ENCODE assay signal across 14 cellular contexts in the genomic region with DNA sequence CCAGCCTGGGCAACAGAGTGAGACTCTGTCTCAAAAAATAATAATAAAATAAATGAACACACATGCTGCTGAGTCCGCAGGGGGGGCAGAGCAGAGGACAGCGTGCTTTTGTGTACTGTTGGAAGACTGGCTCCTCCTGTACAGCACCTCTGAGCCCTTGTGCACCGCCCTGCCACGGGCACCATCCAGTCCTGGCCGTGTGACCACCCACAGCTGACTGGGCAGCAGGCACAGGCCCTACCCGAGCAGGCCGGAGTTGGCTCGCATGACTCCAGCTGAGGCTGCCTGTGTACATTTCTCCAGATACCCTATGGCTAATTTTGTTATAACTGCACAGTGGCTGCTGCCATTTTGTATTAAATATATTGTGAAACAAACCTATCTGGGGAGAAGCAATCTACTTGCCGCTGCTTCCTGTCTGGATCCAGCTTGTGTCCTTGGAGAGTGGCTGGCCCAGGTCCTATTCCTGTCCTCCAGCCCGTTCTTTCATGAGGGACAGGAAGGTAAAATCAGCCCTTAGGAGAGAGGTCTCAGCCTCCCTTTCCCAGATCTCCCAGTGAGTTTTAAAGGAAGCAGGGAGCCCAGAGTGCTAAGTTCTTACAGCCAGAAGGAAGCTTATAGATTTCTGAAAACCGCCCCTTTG. TPM values are rescaled to one million over a fixed set of nuclear protein-coding genes. Genes with fewer than 3 reads are reported as not detected.
A peak's percentile ranks its signal among the peaks of the same experiment; 100 is the strongest.
DNase-seq lines count a peak whose midpoint lies in the region; ATAC-seq, FAIRE-seq and TF ChIP-seq lines count a peak whose summit lies in the region.
"Had no signal": no experiment of that assay in that cellular context is flagged by ENCODE, and none has a peak within 500 bp of the region (broad histone marks: within the 10 kb centered on the region; RNA-seq: fewer than 3 reads in every experiment).

No MANE protein-coding gene starts in this region.

- peaks cover 2 to 3% of the 10 kb centered on the region in 2 donors for H3K36me3 Mint-ChIP-seq in activated T-cell treated with anti-CD3 and anti-CD28 coated beads, Interleukin-2, amount 50 U/mL, for 72 hours (ENCODE audit: insufficient read depth in 2 of 2)

- TSS peak; percentile 13 for BruUV-seq in endothelial cell of umbilical vein (replicated peaks; lab: Mats Ljungman, UMichigan)

- no peak overlapping the region for H2AFZ ChIP-seq in endothelial cell of umbilical vein (ENCODE audit: low read depth, low read length)

- no peak for ATAC-seq in activated T-cell treated with anti-CD3 and anti-CD28 coated beads, Interleukin-2, amount 50 U/mL, for 72 hours (replicated peaks in 1 of 2)
- ATAC-seq in HG02970 (IDR thresholded peaks at IDR 0.05; ENCODE audit: low FRiP score, unreplicated experiment) (no peak), GM18858 (IDR thresholded peaks at IDR 0.05; ENCODE audit: unreplicated experiment) (no peak)
- ATAC-seq: activated CD8-positive, alpha-beta memory T cell treated with anti-CD3 and anti-CD28 coated beads, Interleukin-2, amount 10 ng/mL, durations not matched to agents 7 days and 5 days had no signal

- no peaks in the 10 kb centered on the region for H3K79me2 ChIP-seq in endothelial cell of umbilical vein (ENCODE audit: control insufficient read depth, insufficient read depth, low read length)

- H3K4me1 ChIP-seq in BE2C (peaks cover 19% of the 10 kb centered on the region), endothelial cell of umbilical vein (ENCODE audit: control insufficient read depth, extremely low read depth, insufficient read depth, low read length) (no peaks in the 10 kb centered on the region)

- intact Hi-C loops in endothelial cell of umbilical vein (cut with micrococcal nuclease): no loop called here

- no peaks in the 10 kb centered on the region for H3K9me3 ChIP-seq in BE2C
- H3K9me3 ChIP-seq in endothelial cell of umbilical vein (replicated peaks; ENCODE audit: control insufficient read depth, insufficient read depth, low read length): no peaks in the 10 kb centered on the region

- POLR2A ChIA-PET in endothelial cell of umbilical vein (lab: Charles Lee): no interaction called here

- no peak overlapping the region for H3K4me3 Mint-ChIP-seq in activated T-cell treated with anti-CD3 and anti-CD28 coated beads, Interleukin-2, amount 50 U/mL, for 72 hours
- H3K4me3 Mint-ChIP-seq: activated B cell treated with CpG ODN at 0.5 μM for 24 hours; activated CD8-positive, alpha-beta memory T cell treated with anti-CD3 and anti-CD28 coated beads, Interleukin-2, amount 10 ng/mL, durations not matched to agents 7 days and 5 days; stimulated activated naive CD8-positive, alpha-beta T cell treated with anti-CD3 and anti-CD28 coated beads, Interleukin-15, Interleukin-2, amounts not matched to agents 100 ng/mL and 50 ng/mL, for 24 hours had no signal

- dilution Hi-C loops in endothelial cell of umbilical vein (cut with MboI; ENCODE audit: extremely low pct_ligation_motif_present, low sequenced_read_pairs): no loop called here

- no peak overlapping the region for H3K27ac Mint-ChIP-seq in activated T-cell treated with anti-CD3 and anti-CD28 coated beads, Interleukin-2, amount 50 U/mL, for 72 hours
- H3K27ac Mint-ChIP-seq: activated B cell treated with CpG ODN at 0.5 μM for 24 hours; activated CD8-positive, alpha-beta memory T cell treated with anti-CD3 and anti-CD28 coated beads, Interleukin-2, amount 10 ng/mL, durations not matched to agents 7 days and 5 days; stimulated activated naive CD8-positive, alpha-beta T cell treated with anti-CD3 and anti-CD28 coated beads, Interleukin-15, Interleukin-2, amounts not matched to agents 100 ng/mL and 50 ng/mL, for 24 hours had no signal

- H3K36me3 ChIP-seq in BE2C: peaks cover 21% of the 10 kb centered on the region
- H3K36me3 ChIP-seq in endothelial cell of umbilical vein (ENCODE audit: control insufficient read depth in 2 of 2, extremely low read depth in 1 of 2, insufficient read depth in 2 of 2, low read length in 2 of 2): peaks cover 4 to 13% of the 10 kb centered on the region in 2 experiments

- no peaks in the 10 kb centered on the region for H3K9me3 Mint-ChIP-seq in activated T-cell treated with anti-CD3 and anti-CD28 coated beads, Interleukin-2, amount 50 U/mL, for 72 hours
- H3K9me3 Mint-ChIP-seq: activated B cell treated with CpG ODN at 0.5 μM for 24 hours; stimulated activated naive CD8-positive, alpha-beta T cell treated with anti-CD3 and anti-CD28 coated beads, Interleukin-15, Interleukin-2, amounts not matched to agents 100 ng/mL and 50 ng/mL, for 24 hours had no signal

- peak; percentile 36 for DNase-seq in BE2C
- peak; percentile 2 for DNase-seq in NCI-H82 treated with DMSO at 0.1 percent for 48 hours (lab: John Stamatoyannopoulos, UW; ENCODE audit: unreplicated experiment)
- no peak for DNase-seq in endothelial cell of umbilical vein (ENCODE audit: low read depth, low spot score)
- DNase-seq in myocyte (ENCODE audit: low read depth): peak; percentile 37
- DNase-seq in activated T-cell treated with anti-CD3 and anti-CD28 coated beads, Interleukin-2, amount 50 U/mL, for 72 hours: no peak
- DNase-seq in DMS79 (lab: John Stamatoyannopoulos, UW): no peak
- DNase-seq: activated B cell treated with CpG ODN at 0.5 μM for 24 hours; activated CD8-positive, alpha-beta memory T cell treated with anti-CD3 and anti-CD28 coated beads, Interleukin-2, amount 10 ng/mL, durations not matched to agents 7 days and 5 days; glutamatergic neuron; stimulated activated CD4-positive, alpha-beta T cell treated with anti-CD3 and anti-CD28 coated beads, Interleukin-12 subunit alpha, Interleukin-12 subunit beta, amount 100 ng/mL, for 4 hours had no signal

- H3K4me2 ChIP-seq in endothelial cell of umbilical vein (ENCODE audit: insufficient read depth, low read length): no peak overlapping the region

- TF ChIP-seq POLR2A in endothelial cell of umbilical vein (IDR thresholded peaks at IDR 0.05; ENCODE audit: low read depth, low read length): no peak

- TF ChIP-seq CTCF in BE2C (IDR thresholded peaks at IDR 0.05; ENCODE audit: low read depth, low read length) (no peak), endothelial cell of umbilical vein (IDR thresholded peaks at IDR 0.05; ENCODE audit: extremely low read depth in 1 of 2, insufficient read depth in 1 of 2, low read depth in 1 of 2, low read length in 2 of 2) (no peak)

- no peaks in the 10 kb centered on the region for H3K4me1 Mint-ChIP-seq in activated T-cell treated with anti-CD3 and anti-CD28 coated beads, Interleukin-2, amount 50 U/mL, for 72 hours (ENCODE audit: low read depth)

- H3K4me3 ChIP-seq in BE2C (ENCODE audit: low read depth, low read length) (no peak overlapping the region), endothelial cell of umbilical vein (replicated peaks in 1 of 3; ENCODE audit: insufficient read depth in 1 of 3, low read depth in 1 of 3, low read length in 3 of 3) (no peak overlapping the region)

- no peak for FAIRE-seq in endothelial cell of umbilical vein (lab: Jason Lieb, UNC)
- FAIRE-seq: astrocyte had no signal

- CTCF ChIA-PET in endothelial cell of umbilical vein (lab: Charles Lee): interaction anchor here (0.8 to 6.9 kb wide), 12 partner anchors 15 to 141 kb away, joined by 3 to 113 read pairs (median 8); a partner anchor contains a TSS

- no peak overlapping the region for H3K27ac ChIP-seq in endothelial cell of umbilical vein (ENCODE audit: insufficient read depth, low read depth, low read length)

- no peak overlapping the region for H3K9ac ChIP-seq in endothelial cell of umbilical vein (replicated peaks; ENCODE audit: extremely low read depth, insufficient read depth, low read length)

- H3K9me1 ChIP-seq in endothelial cell of umbilical vein (replicated peaks; ENCODE audit: control insufficient read depth, extremely low read depth, insufficient read depth, low read length): no peaks in the 10 kb centered on the region

- H3K27me3 ChIP-seq in BE2C (no peaks in the 10 kb centered on the region), endothelial cell of umbilical vein (ENCODE audit: control insufficient read depth in 2 of 2, insufficient read depth in 2 of 2, low read length in 2 of 2) (no peaks in the 10 kb centered on the region)

- H4K20me1 ChIP-seq in endothelial cell of umbilical vein (replicated peaks; ENCODE audit: control insufficient read depth, extremely low read depth, insufficient read depth, low read length): no peaks in the 10 kb centered on the region

- no peaks in the 10 kb centered on the region for H3K27me3 Mint-ChIP-seq in activated T-cell treated with anti-CD3 and anti-CD28 coated beads, Interleukin-2, amount 50 U/mL, for 72 hours (ENCODE audit: low read depth)
- H3K27me3 Mint-ChIP-seq: activated B cell treated with CpG ODN at 0.5 μM for 24 hours; activated CD8-positive, alpha-beta memory T cell treated with anti-CD3 and anti-CD28 coated beads, Interleukin-2, amount 10 ng/mL, durations not matched to agents 7 days and 5 days; stimulated activated naive CD8-positive, alpha-beta T cell treated with anti-CD3 and anti-CD28 coated beads, Interleukin-15, Interleukin-2, amounts not matched to agents 100 ng/mL and 50 ng/mL, for 24 hours had no signal

RNA-seq across cellular contexts. Expression of a gene that starts 14.6 kb away (rescaled TPM):
- polyA plus RNA-seq in BE2C (2012; ENCODE audit: insufficient read depth, insufficient read length, low read depth): 71.8 TPM
- total RNA-seq in endothelial cell of umbilical vein (62.5 and 64.3 TPM in 2 replicates), myocyte (57.0 and 69.3 TPM in 2 replicates)
- 33.6 and 34.1 TPM in 2 replicates for polyA plus RNA-seq in endothelial cell of umbilical vein
- 32.2 and 35.0 TPM in 2 replicates for polyA plus RNA-seq in endothelial cell of umbilical vein (2011; cell fraction: cytosol; rRNA removed)
- polyA plus RNA-seq in endothelial cell of umbilical vein (2011; cell fraction: nucleus; rRNA removed): 62.1 and 73.9 TPM in 2 replicates
- polyA plus RNA-seq in endothelial cell of umbilical vein (2012): 34.5 and 35.8 TPM in 2 replicates
- polyA minus RNA-seq in endothelial cell of umbilical vein: 50.4 and 64.0 TPM in 2 replicates
- 28.8 TPM for polyA minus RNA-seq in endothelial cell of umbilical vein (2011; cell fraction: cytosol; rRNA and poly(A)+ RNA removed)
- 30.3 and 35.3 TPM in 2 replicates for polyA minus RNA-seq in endothelial cell of umbilical vein (2011; cell fraction: nucleus; rRNA and poly(A)+ RNA removed)
- 64.4 TPM for polyA plus RNA-seq in myocyte (2012)
- total RNA-seq in activated T-cell treated with anti-CD3 and anti-CD28 coated beads, Interleukin-2, amount 50 U/mL, for 72 hours: 10 to 100 TPM; 61.2 to 75.5 TPM

RNA-seq across cellular contexts. Expression of a gene that starts 20.6 kb away (rescaled TPM):
- 50.6 TPM for polyA plus RNA-seq in BE2C (2012; ENCODE audit: insufficient read depth, insufficient read length, low read depth)
- total RNA-seq in endothelial cell of umbilical vein (19.1 and 19.7 TPM in 2 replicates), myocyte (10.6 and 11.1 TPM in 2 replicates)
- 6.3 and 7.0 TPM in 2 replicates for polyA plus RNA-seq in endothelial cell of umbilical vein
- polyA plus RNA-seq in endothelial cell of umbilical vein (2011; cell fraction: cytosol; rRNA removed): 6.3 and 7.0 TPM in 2 replicates
- polyA plus RNA-seq in endothelial cell of umbilical vein (2011; cell fraction: nucleus; rRNA removed): 11.6 and 13.6 TPM in 2 replicates
- 10.7 and 11.9 TPM in 2 replicates for polyA plus RNA-seq in endothelial cell of umbilical vein (2012)
- 5.6 and 11.0 TPM in 2 replicates for polyA minus RNA-seq in endothelial cell of umbilical vein
- polyA minus RNA-seq in endothelial cell of umbilical vein (2011; cell fraction: cytosol; rRNA and poly(A)+ RNA removed): 4.5 TPM
- polyA minus RNA-seq in endothelial cell of umbilical vein (2011; cell fraction: nucleus; rRNA and poly(A)+ RNA removed): 6.1 and 6.3 TPM in 2 replicates
- polyA plus RNA-seq in myocyte (2012): 13.7 TPM
- 10 to 100 TPM; 20.8 to 21.9 TPM for total RNA-seq in activated T-cell treated with anti-CD3 and anti-CD28 coated beads, Interleukin-2, amount 50 U/mL, for 72 hours

RNA-seq across cellular contexts. Expression of a gene that starts 37.7 kb away (rescaled TPM):
- polyA plus RNA-seq in BE2C (2012; ENCODE audit: insufficient read depth, insufficient read length, low read depth): 10.4 TPM
- total RNA-seq in endothelial cell of umbilical vein (54.9 and 61.4 TPM in 2 replicates), myocyte (72.4 and 72.8 TPM in 2 replicates)
- 19.1 and 24.4 TPM in 2 replicates for polyA plus RNA-seq in endothelial cell of umbilical vein
- 40.4 and 46.4 TPM in 2 replicates for polyA plus RNA-seq in endothelial cell of umbilical vein (2011; cell fraction: cytosol; rRNA removed)
- polyA plus RNA-seq in endothelial cell of umbilical vein (2011; cell fraction: nucleus; rRNA removed): 29.9 and 37.5 TPM in 2 replicates
- polyA plus RNA-seq in endothelial cell of umbilical vein (2012): 28.3 and 48.7 TPM in 2 replicates
- 31.3 and 31.5 TPM in 2 replicates for polyA minus RNA-seq in endothelial cell of umbilical vein
- polyA minus RNA-seq in endothelial cell of umbilical vein (2011; cell fraction: cytosol; rRNA and poly(A)+ RNA removed): 43.7 TPM
- 12.2 and 20.1 TPM in 2 replicates for polyA minus RNA-seq in endothelial cell of umbilical vein (2011; cell fraction: nucleus; rRNA and poly(A)+ RNA removed)
- 21.8 TPM for polyA plus RNA-seq in myocyte (2012)
- 10 to 100 TPM; 47.3 to 61.5 TPM for total RNA-seq in activated T-cell treated with anti-CD3 and anti-CD28 coated beads, Interleukin-2, amount 50 U/mL, for 72 hours

RNA-seq across cellular contexts. Expression of a gene that starts 50.6 kb away (rescaled TPM):
- 41.6 TPM for polyA plus RNA-seq in BE2C (2012; ENCODE audit: insufficient read depth, insufficient read length, low read depth)
- 45.9 and 49.2 TPM in 2 replicates for total RNA-seq in endothelial cell of umbilical vein
- 35.1 and 38.3 TPM in 2 replicates for polyA plus RNA-seq in endothelial cell of umbilical vein
- polyA plus RNA-seq in endothelial cell of umbilical vein (2011; cell fraction: cytosol; rRNA removed): 31.4 and 31.9 TPM in 2 replicates
- 10.7 and 13.2 TPM in 2 replicates for polyA plus RNA-seq in endothelial cell of umbilical vein (2011; cell fraction: nucleus; rRNA removed)
- polyA plus RNA-seq in endothelial cell of umbilical vein (2012): 32.1 and 34.2 TPM in 2 replicates
- polyA minus RNA-seq in endothelial cell of umbilical vein: 26.0 and 27.5 TPM in 2 replicates
- polyA minus RNA-seq in endothelial cell of umbilical vein (2011; cell fraction: cytosol; rRNA and poly(A)+ RNA removed): 5.3 TPM
- 4.1 and 4.8 TPM in 2 replicates for polyA minus RNA-seq in endothelial cell of umbilical vein (2011; cell fraction: nucleus; rRNA and poly(A)+ RNA removed)
- 14.5 and 15.6 TPM in 2 replicates for total RNA-seq in myocyte
- 26.2 TPM for polyA plus RNA-seq in myocyte (2012)
- total RNA-seq in activated T-cell treated with anti-CD3 and anti-CD28 coated beads, Interleukin-2, amount 50 U/mL, for 72 hours: 1 to 10 TPM; 9.5 to 9.7 TPM

Comparison
In these comparisons a context has a peak if more than half of its experiments do, and no peak if none do; other contexts are left out.
1. DNase-seq: peak in BE2C (single experiment), NCI-H82 treated with DMSO at 0.1 percent for 48 hours (single experiment) and myocyte (single experiment); none in endothelial cell of umbilical vein (single experiment), activated T-cell treated with anti-CD3 and anti-CD28 coated beads, Interleukin-2, amount 50 U/mL, for 72 hours (0 of 2) and DMS79 (single experiment).